8 cellular contexts compared by ENCODE assay signal in genomic region chr7:127348247-127348631, GRCh38. TPM values are rescaled to one million over a fixed set of nuclear protein-coding genes. Genes with fewer than 3 reads are reported as not detected.
DNase-seq lines count a peak whose midpoint lies in the region; ATAC-seq and TF ChIP-seq lines count a peak whose summit lies in the region.
"Had no signal": no experiment of that assay in that cellular context is flagged by ENCODE, and none has a peak within 500 bp of the region (broad histone marks: within the 10 kb centered on the region; RNA-seq: fewer than 3 reads in every experiment).

No MANE protein-coding gene starts in this region.

- no peak overlapping the region for H3K9ac ChIP-seq in smooth muscle cell (ENCODE audit: low read depth)

- peak overlapping the region; percentile 46 for H3K4me3 ChIP-seq in fibroblast of villous mesenchyme (ENCODE audit: low read depth, low read length)
- peak overlapping the region; percentile 48 for H3K4me3 ChIP-seq in smooth muscle cell
- H3K4me3 ChIP-seq in uterus: peak overlapping the region in 1 of 2 donors; percentile 23
- H3K4me3 ChIP-seq: mucosa of descending colon had no signal

- H3K36me3 Mint-ChIP-seq in HFFc6 (ENCODE audit: low read depth): peaks cover 12% of the 10 kb centered on the region; the same call in 1 of the 2 replicates
- H3K36me3 Mint-ChIP-seq in activated B cell treated with CpG ODN at 0.5 μM for 24 hours (ENCODE audit: low read depth): no peaks in the 10 kb centered on the region

- H3K27ac ChIP-seq in smooth muscle cell (ENCODE audit: low read depth): no peak overlapping the region
- H3K27ac ChIP-seq in uterus: no peak overlapping the region

- TF ChIP-seq CTCF in HFFc6 (IDR thresholded peaks at IDR 0.05): no peak
- no peak for TF ChIP-seq CTCF in activated B cell treated with CpG ODN at 0.5 μM for 24 hours (IDR thresholded peaks at IDR 0.05)
- no peak for TF ChIP-seq CTCF in fibroblast of villous mesenchyme (IDR thresholded peaks at IDR 0.05; ENCODE audit: insufficient read depth, low read depth, low read length)
- TF ChIP-seq CTCF in smooth muscle cell (IDR thresholded peaks at IDR 0.05; ENCODE audit: borderline replicate concordance, insufficient read depth, poor library complexity, severe bottlenecking): no peak
- TF ChIP-seq CTCF in uterus (IDR thresholded peaks at IDR 0.05): no peak

- DNase-seq in HFFc6 (no peak), activated B cell treated with CpG ODN at 0.5 μM for 24 hours (no peak), fibroblast of villous mesenchyme (ENCODE audit: low read depth) (no peak), smooth muscle cell (lab: John Stamatoyannopoulos, UW; ENCODE audit: unreplicated experiment) (no peak), uterus (no peak), cerebellum (ENCODE audit: low spot score) (no peak)
- DNase-seq in stimulated activated CD4-positive, alpha-beta T cell treated with anti-CD3 and anti-CD28 coated beads, Interleukin-4, amount 100 ng/mL, for 4 hours: no peak

- H3K27ac Mint-ChIP-seq in HFFc6: no peak overlapping the region
- H3K27ac Mint-ChIP-seq in activated B cell treated with CpG ODN at 0.5 μM for 24 hours: no peak overlapping the region

- H3K9me3 Mint-ChIP-seq in HFFc6: no peaks in the 10 kb centered on the region
- H3K9me3 Mint-ChIP-seq in activated B cell treated with CpG ODN at 0.5 μM for 24 hours: no peaks in the 10 kb centered on the region

- no peaks in the 10 kb centered on the region for H4K20me1 ChIP-seq in smooth muscle cell (ENCODE audit: low read depth)

- TF ChIP-seq POLR2A in uterus (IDR thresholded peaks at IDR 0.05): no peak

- H3K27me3 ChIP-seq in smooth muscle cell (ENCODE audit: low read depth) (no peaks in the 10 kb centered on the region), uterus (no peaks in the 10 kb centered on the region)

- no peaks in the 10 kb centered on the region for H3K9me3 ChIP-seq in smooth muscle cell (replicated peaks; ENCODE audit: low read depth)
- no peaks in the 10 kb centered on the region for H3K9me3 ChIP-seq in uterus
- H3K9me3 ChIP-seq: mucosa of descending colon had no signal

- H3K4me3 Mint-ChIP-seq in HFFc6: peak overlapping the region; percentile 60; the same call in 1 of the 2 replicates
- H3K4me3 Mint-ChIP-seq in activated B cell treated with CpG ODN at 0.5 μM for 24 hours: peak overlapping the region; percentile 68

- H3K4me1 ChIP-seq in smooth muscle cell (ENCODE audit: low read depth): peaks cover 5% of the 10 kb centered on the region
- no peaks in the 10 kb centered on the region for H3K4me1 ChIP-seq in uterus

- H3K36me3 ChIP-seq in smooth muscle cell (ENCODE audit: low read depth): no peaks in the 10 kb centered on the region
- H3K36me3 ChIP-seq in uterus: no peaks in the 10 kb centered on the region

- no peaks in the 10 kb centered on the region for H3F3A ChIP-seq in smooth muscle cell (ENCODE audit: low read depth)

- POLR2A ChIA-PET in activated B cell treated with CpG ODN at 0.5 μM for 24 hours (lab: Charles Lee): interaction anchor here (0.8 to 1.7 kb wide), 2 partner anchors 44 to 99 kb away, joined by 3 to 8 read pairs; partner anchors contain the start of gene ZNF800

- ATAC-seq in activated B cell treated with CpG ODN at 0.5 μM for 24 hours (ENCODE audit: low read depth): no peak

- no peak overlapping the region for H2AFZ ChIP-seq in smooth muscle cell (ENCODE audit: low read depth)

- CTCF ChIA-PET in activated B cell treated with CpG ODN at 0.5 μM for 24 hours (lab: Charles Lee): interaction anchor here (0.7 to 3.0 kb wide), 12 partner anchors 11 to 166 kb away, joined by 3 to 59 read pairs (median 4); partner anchors contain the start of gene ZNF800

- over 99% methylated on average over 3 of the region's 3 CpGs for WGBS in smooth muscle cell (ENCODE audit: low lambda C conversion rate)

- H3K4me2 ChIP-seq in smooth muscle cell: peak overlapping the region; percentile 87

- intact Hi-C loops in activated B cell treated with CpG ODN at 0.5 μM for 24 hours (cut with micrococcal nuclease): loop anchor here (5.0 to 10.0 kb wide), 4 partner anchors 96 to 864 kb away; partner anchors contain the start of genes ARF5, GCC1 and GRM8
- intact Hi-C loops in uterus (cut with DNase I; ENCODE audit: low total_unique reads): no loop called here

- H3K4me1 Mint-ChIP-seq in HFFc6 (ENCODE audit: low read depth): no peaks in the 10 kb centered on the region; the same call in 1 of the 2 replicates
- H3K4me1 Mint-ChIP-seq in activated B cell treated with CpG ODN at 0.5 μM for 24 hours: peaks cover 16% of the 10 kb centered on the region

- H3K27me3 Mint-ChIP-seq in HFFc6 (ENCODE audit: insufficient read depth) (no peaks in the 10 kb centered on the region; the same call in 1 of the 2 replicates), activated B cell treated with CpG ODN at 0.5 μM for 24 hours (no peaks in the 10 kb centered on the region)

- H3K79me2 ChIP-seq in smooth muscle cell (ENCODE audit: low read depth): no peaks in the 10 kb centered on the region

RNA-seq across cellular contexts. Expression of gene ZNF800, which starts 44.3 kb away (rescaled TPM):
- total RNA-seq in HFFc6 (2021; fragmentation: NEBNext Ultra II Directional; extraction: Animal tissue kit (Norgen Biotek cat#: 25700)): 10 to 100 TPM; 24.3 to 26.7 (median 25.7) TPM
- 40.5 and 53.5 TPM in 2 replicates for total RNA-seq in activated B cell treated with CpG ODN at 0.5 μM for 24 hours
- 19.3 and 24.6 TPM in 2 replicates for total RNA-seq in fibroblast of villous mesenchyme
- total RNA-seq in smooth muscle cell: 23.5 and 31.4 TPM in 2 replicates
- 12.8 and 13.7 TPM in 2 replicates for polyA plus RNA-seq in smooth muscle cell
- total RNA-seq in uterus: 10 to 100 TPM; 19.7 to 49.1 (median 40.1) TPM
- total RNA-seq in cerebellum: 34.1 TPM
